9 cellular contexts compared by ENCODE assay signal in the genomic region with DNA sequence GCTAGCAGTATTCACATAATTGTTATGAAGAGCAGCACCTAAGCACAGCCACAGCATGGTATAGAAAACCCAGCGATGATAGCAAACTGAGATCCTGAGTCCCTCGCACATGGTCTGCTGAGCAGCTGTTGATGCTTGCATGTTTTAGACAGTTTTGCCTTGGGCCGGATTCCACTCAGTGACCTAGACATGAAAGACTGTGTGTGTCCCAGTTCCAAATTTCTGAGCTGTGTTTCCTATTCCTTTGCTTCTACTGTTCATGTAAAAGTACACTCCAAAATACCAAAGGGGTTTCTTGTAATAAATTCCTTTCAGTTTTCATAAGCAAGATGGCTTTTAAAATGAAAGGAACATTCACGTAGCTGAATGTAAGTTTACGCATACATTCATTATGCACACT.
"Had no signal": no experiment of that assay in that cellular context is flagged by ENCODE, and none has a peak within 500 bp of the region (broad histone marks: within the 10 kb centered on the region; RNA-seq: fewer than 3 reads in every experiment).

No MANE protein-coding gene starts in this region.

- ATAC-seq: GM23338, HCT116 had no signal

- H3K9me3 ChIP-seq: HAP-1 had no signal

- H3K36me3 ChIP-seq: HAP-1 had no signal

- H3K9ac ChIP-seq: GM23248 had no signal

- H2AFZ ChIP-seq: GM23248, GM23338 had no signal

- H3K4me1 ChIP-seq: HAP-1 had no signal

- H3K4me3 ChIP-seq: GM23248, GM23338, HAP-1 had no signal

- H3K27ac ChIP-seq: GM23248 had no signal

- DNase-seq: GM23248, GOT3, H7, H9, HCEC 1CT, HFFc6 had no signal

- H3K4me2 ChIP-seq: GM23338 had no signal
